ENCODE assay signal across 1 cellular context in the genomic region with DNA sequence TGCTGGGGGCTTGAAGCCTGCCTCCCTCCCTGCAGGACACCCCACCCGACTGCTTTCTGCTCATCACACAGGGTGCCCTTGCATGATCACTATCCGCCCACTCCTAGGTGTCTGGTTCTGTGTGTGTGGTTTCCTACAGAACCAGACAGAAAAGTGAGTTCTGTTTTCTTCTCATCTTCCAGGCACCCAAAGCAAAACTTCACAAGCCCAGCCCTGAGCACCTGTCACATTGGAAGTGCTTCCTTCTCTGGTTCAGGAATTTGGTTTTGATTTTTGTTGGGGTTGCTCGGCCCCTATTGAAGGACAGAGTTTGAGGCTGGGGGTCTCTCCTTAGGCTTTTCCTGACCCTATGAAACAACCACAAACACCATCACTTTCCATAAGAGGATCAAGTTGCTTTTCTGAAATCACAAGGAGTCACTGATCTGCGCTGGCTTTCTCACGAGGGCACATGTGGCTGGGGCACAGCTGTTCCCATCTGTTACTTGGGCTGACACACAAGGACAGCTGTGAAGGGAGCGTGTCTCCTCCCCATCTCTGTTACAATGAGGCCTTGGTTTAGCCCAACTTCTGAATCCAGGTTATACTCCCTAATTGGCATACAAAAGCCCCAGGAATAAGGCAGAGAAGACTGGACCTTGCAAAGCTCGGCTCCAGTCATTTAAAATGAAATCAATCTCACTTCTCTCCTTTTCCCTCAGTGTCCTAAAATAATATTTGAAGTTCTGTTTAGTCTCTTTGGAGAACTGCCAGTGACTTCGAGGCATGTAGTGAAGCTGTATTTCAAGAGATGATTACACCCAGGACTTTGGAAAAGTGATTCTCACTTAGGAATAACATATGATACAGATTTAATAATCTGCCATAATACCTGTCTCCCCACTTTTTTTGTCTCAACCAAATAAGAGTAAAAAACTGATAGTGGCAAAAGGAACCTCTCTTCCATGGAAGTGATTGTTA.
TF ChIP-seq lines count a peak whose summit lies in the region.

No MANE protein-coding gene starts in this region.

TF ChIP-seq in H1, 55 proteins besides CTCF, POLR2A, EP300 and RAD21:
- TF ChIP-seq RXRA (IDR thresholded peaks at IDR 0.05; ENCODE audit: insufficient read depth, low read depth, low read length) (no peak), FOSL1 (IDR thresholded peaks at IDR 0.05; ENCODE audit: insufficient read depth, low read depth, low read length) (no peak), POLR2AphosphoS5 (IDR thresholded peaks at IDR 0.05; ENCODE audit: low read depth, low read length) (no peak), CTBP2 (IDR thresholded peaks at IDR 0.05; ENCODE audit: borderline replicate concordance, insufficient read depth, insufficient read length, low read length) (no peak), SIRT6 (IDR thresholded peaks at IDR 0.05; ENCODE audit: low read length) (no peak), EGR1 (IDR thresholded peaks at IDR 0.05; ENCODE audit: borderline replicate concordance, low read depth, low read length) (no peak), SP2 (IDR thresholded peaks at IDR 0.05; ENCODE audit: low read length) (no peak)
